10 cellular contexts compared by ENCODE assay signal in genomic region chr1:116006486-116006964, GRCh38. TPM values are rescaled to one million over a fixed set of nuclear protein-coding genes. Genes with fewer than 3 reads are reported as not detected.
DNase-seq lines count a peak whose midpoint lies in the region; ATAC-seq and TF ChIP-seq lines count a peak whose summit lies in the region.
"Had no signal": no experiment of that assay in that cellular context is flagged by ENCODE, and none has a peak within 500 bp of the region (broad histone marks: within the 10 kb centered on the region; RNA-seq: fewer than 3 reads in every experiment).

No MANE protein-coding gene starts in this region.

- peaks cover 5 to 8% of the 10 kb centered on the region in 2 donors for H3K4me1 ChIP-seq in thyroid gland
- H3K4me1 ChIP-seq: SJCRH30 had no signal

- H3K4me3 ChIP-seq in thyroid gland (replicated peaks in 1 of 3): no peak overlapping the region
- H3K4me3 ChIP-seq: SJCRH30 had no signal

- H3K27ac ChIP-seq in CD4-positive, alpha-beta T cell (ENCODE audit: low read depth, low read length): no peak overlapping the region
- H3K27ac ChIP-seq in thyroid gland: no peak overlapping the region
- H3K27ac ChIP-seq: SJCRH30 had no signal

- no peaks in the 10 kb centered on the region for H3K36me3 ChIP-seq in thyroid gland
- H3K36me3 ChIP-seq: SJCRH30 had no signal

- POLR2A ChIA-PET in CD4-positive, alpha-beta T cell (lab: Charles Lee): no interaction called here

- no peaks in the 10 kb centered on the region for H3K9me3 ChIP-seq in CD4-positive, alpha-beta T cell (ENCODE audit: control insufficient read depth, low read length)
- no peaks in the 10 kb centered on the region for H3K9me3 ChIP-seq in thyroid gland
- H3K9me3 ChIP-seq: SJCRH30 had no signal

- no peak for DNase-seq in CD4-positive, alpha-beta T cell
- DNase-seq in activated T-helper 1 cell treated with anti-CD3 and anti-CD28 coated beads, Interleukin-12 subunit alpha, Interleukin-12 subunit beta, Interleukin-2, Interleukin-4 antibody, amounts not matched to agents 30 ng/mL and 10 ng/mL and 1 ng/mL, durations not matched to agents 14 hours and 24 hours and 36 hours (ENCODE audit: low spot score): peak; percentile 28
- DNase-seq in stimulated activated CD4-positive, alpha-beta T cell treated with anti-CD3 and anti-CD28 coated beads, Interleukin-2, amount 100 ng/mL, for 48 hours: no peak
- DNase-seq in epidermal melanocyte (ENCODE audit: insufficient read length, low spot score) (no peak), thyroid gland (no peak), NCI-H82 (lab: John Stamatoyannopoulos, UW) (no peak)
- DNase-seq: aorta had no signal

- no peak for TF ChIP-seq POLR2A in thyroid gland (IDR thresholded peaks at IDR 0.05)

- H3K4me1 Mint-ChIP-seq in CD4-positive, alpha-beta T cell (ENCODE audit: low read depth): peaks cover 14% of the 10 kb centered on the region
- H3K4me1 Mint-ChIP-seq in activated T-helper 1 cell treated with anti-CD3 and anti-CD28 coated beads, Interleukin-12 subunit alpha, Interleukin-12 subunit beta, Interleukin-2, Interleukin-4 antibody, amounts not matched to agents 30 ng/mL and 10 ng/mL and 1 ng/mL, durations not matched to agents 14 hours and 24 hours and 36 hours (ENCODE audit: low read depth): peaks cover 16% of the 10 kb centered on the region

- ATAC-seq in CD4-positive, alpha-beta T cell (ENCODE audit: poor library complexity): peak; percentile 66
- ATAC-seq in GM19324 (IDR thresholded peaks at IDR 0.05; ENCODE audit: low FRiP score, unreplicated experiment): peak; percentile 84
- ATAC-seq in HG03025 (IDR thresholded peaks at IDR 0.05; ENCODE audit: low FRiP score, unreplicated experiment): peak; percentile 87

- CTCF ChIA-PET in CD4-positive, alpha-beta T cell (lab: Charles Lee): no interaction called here

- H3K4me3 Mint-ChIP-seq in CD4-positive, alpha-beta T cell: peak overlapping the region; percentile 72
- peak overlapping the region; percentile 78 for H3K4me3 Mint-ChIP-seq in activated T-helper 1 cell treated with anti-CD3 and anti-CD28 coated beads, Interleukin-12 subunit alpha, Interleukin-12 subunit beta, Interleukin-2, Interleukin-4 antibody, amounts not matched to agents 30 ng/mL and 10 ng/mL and 1 ng/mL, durations not matched to agents 14 hours and 24 hours and 36 hours

- H3K36me3 Mint-ChIP-seq in CD4-positive, alpha-beta T cell (ENCODE audit: low read depth): no peaks in the 10 kb centered on the region
- peaks cover 1% of the 10 kb centered on the region for H3K36me3 Mint-ChIP-seq in activated T-helper 1 cell treated with anti-CD3 and anti-CD28 coated beads, Interleukin-12 subunit alpha, Interleukin-12 subunit beta, Interleukin-2, Interleukin-4 antibody, amounts not matched to agents 30 ng/mL and 10 ng/mL and 1 ng/mL, durations not matched to agents 14 hours and 24 hours and 36 hours (ENCODE audit: low read depth)

- TF ChIP-seq CTCF in CD4-positive, alpha-beta T cell (IDR thresholded peaks at IDR 0.05): peak; percentile 13
- no peak for TF ChIP-seq CTCF in thyroid gland (IDR thresholded peaks at IDR 0.05)

- H3K9me3 Mint-ChIP-seq in CD4-positive, alpha-beta T cell: no peaks in the 10 kb centered on the region
- H3K9me3 Mint-ChIP-seq in activated T-helper 1 cell treated with anti-CD3 and anti-CD28 coated beads, Interleukin-12 subunit alpha, Interleukin-12 subunit beta, Interleukin-2, Interleukin-4 antibody, amounts not matched to agents 30 ng/mL and 10 ng/mL and 1 ng/mL, durations not matched to agents 14 hours and 24 hours and 36 hours: peaks cover 2% of the 10 kb centered on the region

- peak overlapping the region; percentile 67 for H3K27ac Mint-ChIP-seq in CD4-positive, alpha-beta T cell
- peak overlapping the region; percentile 92 for H3K27ac Mint-ChIP-seq in activated T-helper 1 cell treated with anti-CD3 and anti-CD28 coated beads, Interleukin-12 subunit alpha, Interleukin-12 subunit beta, Interleukin-2, Interleukin-4 antibody, amounts not matched to agents 30 ng/mL and 10 ng/mL and 1 ng/mL, durations not matched to agents 14 hours and 24 hours and 36 hours

- H3K27me3 Mint-ChIP-seq in CD4-positive, alpha-beta T cell: peaks cover 3% of the 10 kb centered on the region
- H3K27me3 Mint-ChIP-seq in activated T-helper 1 cell treated with anti-CD3 and anti-CD28 coated beads, Interleukin-12 subunit alpha, Interleukin-12 subunit beta, Interleukin-2, Interleukin-4 antibody, amounts not matched to agents 30 ng/mL and 10 ng/mL and 1 ng/mL, durations not matched to agents 14 hours and 24 hours and 36 hours (ENCODE audit: insufficient read depth): peaks cover 1% of the 10 kb centered on the region

- H3K27me3 ChIP-seq in CD4-positive, alpha-beta T cell (ENCODE audit: control insufficient read depth, insufficient read depth, low read length): no peaks in the 10 kb centered on the region
- H3K27me3 ChIP-seq in thyroid gland: no peaks in the 10 kb centered on the region

- intact Hi-C loops in CD4-positive, alpha-beta T cell (cut with DNase I, micrococcal nuclease): no loop called here
- intact Hi-C loops in activated T-helper 1 cell treated with anti-CD3 and anti-CD28 coated beads, Interleukin-12 subunit alpha, Interleukin-12 subunit beta, Interleukin-2, Interleukin-4 antibody, amounts not matched to agents 30 ng/mL and 10 ng/mL and 1 ng/mL, durations not matched to agents 14 hours and 24 hours and 36 hours (cut with micrococcal nuclease): loop anchor here (10.0 kb wide), 1 partner anchor 912 kb away; no protein-coding TSS in a partner anchor
- intact Hi-C loops in thyroid gland (cut with DNase I): no loop called here

- 74 to 86% methylated on average over 3 of the region's 3 CpGs for WGBS in thyroid gland, 2 donors

RNA-seq across cellular contexts. Expression of gene SLC22A15, which starts 30.2 kb away (rescaled TPM):
- under 1 TPM; 0.08 to 0.22 TPM for total RNA-seq in CD4-positive, alpha-beta T cell
- 0.23 and 0.73 TPM in 2 replicates for total RNA-seq in activated T-helper 1 cell treated with anti-CD3 and anti-CD28 coated beads, Interleukin-12 subunit alpha, Interleukin-12 subunit beta, Interleukin-2, Interleukin-4 antibody, amounts not matched to agents 30 ng/mL and 10 ng/mL and 1 ng/mL, durations not matched to agents 14 hours and 24 hours and 36 hours
- total RNA-seq in thyroid gland: 1 to 10 TPM; 5.0 to 7.7 (median 5.4) TPM
- total RNA-seq: SJCRH30 had no signal
